Comparison of ENCODE assay signal across 1 cellular context in the genomic region with DNA sequence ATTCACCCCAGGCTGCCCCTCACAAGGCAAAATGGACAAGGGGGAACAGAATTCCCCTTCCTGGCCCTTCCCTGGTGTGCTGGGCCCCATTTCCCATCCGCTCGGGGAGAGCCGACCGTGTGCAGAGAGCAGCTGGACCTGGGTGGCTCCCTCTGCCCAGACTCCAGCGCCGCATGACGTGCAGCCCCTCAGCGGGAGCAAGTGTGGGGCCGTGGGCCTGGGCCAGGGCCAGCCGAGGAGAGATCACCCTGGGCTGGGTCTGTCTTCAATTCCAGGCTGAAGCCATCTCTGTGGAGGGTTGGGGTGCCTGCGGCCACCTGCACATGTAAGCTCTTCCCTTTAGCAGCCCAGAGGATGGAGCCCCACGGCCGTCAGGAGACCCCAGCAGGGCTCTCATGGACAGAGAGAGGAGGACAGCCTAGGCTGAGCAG.
TF ChIP-seq lines count a peak whose summit lies in the region.

No MANE protein-coding gene starts in this region.

TF ChIP-seq in HepG2, 621 proteins besides CTCF, POLR2A, EP300 and RAD21 (continued from another document):
- TF ChIP-seq ZNF768 (CRISPR knock-in tag; IDR thresholded peaks at IDR 0.05) (peak; percentile 16; the same call in 1 of the 2 replicates), ZNF598 (CRISPR knock-in tag; IDR thresholded peaks at IDR 0.05; ENCODE audit: borderline replicate concordance) (no peak), PHF21A (CRISPR knock-in tag; IDR thresholded peaks at IDR 0.05) (no peak), SMC3 (IDR thresholded peaks at IDR 0.05; ENCODE audit: low read length) (no peak), SOX5 (CRISPR knock-in tag; IDR thresholded peaks at IDR 0.05; ENCODE audit: borderline replicate concordance) (no peak), ATF7 (IDR thresholded peaks at IDR 0.05) (no peak), ATF7 (CRISPR knock-in tag; IDR thresholded peaks at IDR 0.05) (no peak), FOXO1 (CRISPR knock-in tag; IDR thresholded peaks at IDR 0.05) (no peak), PHF5A (CRISPR knock-in tag; IDR thresholded peaks at IDR 0.05; ENCODE audit: low read depth, unreplicated experiment) (no peak), SP1 (IDR thresholded peaks at IDR 0.05) (no peak), SP1 (CRISPR knock-in tag; IDR thresholded peaks at IDR 0.05) (no peak), ZBTB1 (CRISPR knock-in tag; IDR thresholded peaks at IDR 0.05; ENCODE audit: borderline replicate concordance) (no peak), ZSCAN25 (CRISPR knock-in tag; IDR thresholded peaks at IDR 0.05) (no peak), NONO (IDR thresholded peaks at IDR 0.05) (no peak), NONO (CRISPR knock-in tag; conservative IDR thresholded peaks at IDR 0.05) (no peak), HMG20A (CRISPR knock-in tag; IDR thresholded peaks at IDR 0.05; ENCODE audit: borderline replicate concordance) (0 out of 2 replicates have a peak, but pooled peaks have one; percentile 11), HES4 (CRISPR knock-in tag; IDR thresholded peaks at IDR 0.05; ENCODE audit: borderline replicate concordance) (no peak), ZNF33A (CRISPR knock-in tag; IDR thresholded peaks at IDR 0.05; ENCODE audit: borderline replicate concordance) (no peak), DPF2 (CRISPR knock-in tag; IDR thresholded peaks at IDR 0.05; ENCODE audit: borderline replicate concordance, low read depth) (no peak), NR2C2 (CRISPR knock-in tag; IDR thresholded peaks at IDR 0.05; ENCODE audit: borderline replicate concordance) (no peak), PPARG (CRISPR knock-in tag; conservative IDR thresholded peaks at IDR 0.05) (no peak), GZF1 (CRISPR knock-in tag; IDR thresholded peaks at IDR 0.05) (no peak), ZNF44 (CRISPR knock-in tag; IDR thresholded peaks at IDR 0.05) (no peak), GFI1 (CRISPR knock-in tag; IDR thresholded peaks at IDR 0.05; ENCODE audit: borderline replicate concordance) (no peak)
- TF ChIP-seq, protein P1, sequence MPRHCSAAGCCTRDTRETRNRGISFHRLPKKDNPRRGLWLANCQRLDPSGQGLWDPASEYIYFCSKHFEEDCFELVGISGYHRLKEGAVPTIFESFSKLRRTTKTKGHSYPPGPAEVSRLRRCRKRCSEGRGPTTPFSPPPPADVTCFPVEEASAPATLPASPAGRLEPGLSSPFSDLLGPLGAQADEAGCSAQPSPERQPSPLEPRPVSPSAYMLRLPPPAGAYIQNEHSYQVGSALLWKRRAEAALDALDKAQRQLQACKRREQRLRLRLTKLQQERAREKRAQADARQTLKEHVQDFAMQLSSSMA (CRISPR knock-in tag; IDR thresholded peaks at IDR 0.05) = no peak
- TF ChIP-seq, protein P2, sequence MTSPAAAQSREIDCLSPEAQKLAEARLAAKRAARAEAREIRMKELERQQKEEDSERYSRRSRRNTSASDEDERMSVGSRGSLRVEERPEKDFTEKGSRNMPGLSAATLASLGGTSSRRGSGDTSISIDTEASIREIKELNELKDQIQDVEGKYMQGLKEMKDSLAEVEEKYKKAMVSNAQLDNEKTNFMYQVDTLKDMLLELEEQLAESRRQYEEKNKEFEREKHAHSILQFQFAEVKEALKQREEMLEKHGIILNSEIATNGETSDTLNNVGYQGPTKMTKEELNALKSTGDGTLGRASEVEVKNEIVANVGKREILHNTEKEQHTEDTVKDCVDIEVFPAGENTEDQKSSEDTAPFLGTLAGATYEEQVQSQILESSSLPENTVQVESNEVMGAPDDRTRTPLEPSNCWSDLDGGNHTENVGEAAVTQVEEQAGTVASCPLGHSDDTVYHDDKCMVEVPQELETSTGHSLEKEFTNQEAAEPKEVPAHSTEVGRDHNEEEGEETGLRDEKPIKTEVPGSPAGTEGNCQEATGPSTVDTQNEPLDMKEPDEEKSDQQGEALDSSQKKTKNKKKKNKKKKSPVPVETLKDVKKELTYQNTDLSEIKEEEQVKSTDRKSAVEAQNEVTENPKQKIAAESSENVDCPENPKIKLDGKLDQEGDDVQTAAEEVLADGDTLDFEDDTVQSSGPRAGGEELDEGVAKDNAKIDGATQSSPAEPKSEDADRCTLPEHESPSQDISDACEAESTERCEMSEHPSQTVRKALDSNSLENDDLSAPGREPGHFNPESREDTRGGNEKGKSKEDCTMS (CRISPR knock-in tag; conservative IDR thresholded peaks at IDR 0.05) = no peak
- TF ChIP-seq, protein P3, sequence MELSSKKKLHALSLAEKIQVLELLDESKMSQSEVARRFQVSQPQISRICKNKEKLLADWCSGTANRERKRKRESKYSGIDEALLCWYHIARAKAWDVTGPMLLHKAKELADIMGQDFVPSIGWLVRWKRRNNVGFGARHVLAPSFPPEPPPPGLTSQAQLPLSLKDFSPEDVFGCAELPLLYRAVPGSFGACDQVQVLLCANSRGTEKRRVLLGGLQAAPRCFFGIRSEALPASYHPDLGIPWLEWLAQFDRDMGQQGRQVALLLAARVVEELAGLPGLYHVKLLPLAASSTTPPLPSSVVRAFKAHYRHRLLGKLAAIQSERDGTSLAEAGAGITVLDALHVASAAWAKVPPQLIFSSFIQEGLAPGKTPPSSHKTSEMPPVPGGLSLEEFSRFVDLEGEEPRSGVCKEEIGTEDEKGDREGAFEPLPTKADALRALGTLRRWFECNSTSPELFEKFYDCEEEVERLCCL (CRISPR knock-in tag; IDR thresholded peaks at IDR 0.05; ENCODE audit: borderline replicate concordance) = no peak
- TF ChIP-seq, protein P4, sequence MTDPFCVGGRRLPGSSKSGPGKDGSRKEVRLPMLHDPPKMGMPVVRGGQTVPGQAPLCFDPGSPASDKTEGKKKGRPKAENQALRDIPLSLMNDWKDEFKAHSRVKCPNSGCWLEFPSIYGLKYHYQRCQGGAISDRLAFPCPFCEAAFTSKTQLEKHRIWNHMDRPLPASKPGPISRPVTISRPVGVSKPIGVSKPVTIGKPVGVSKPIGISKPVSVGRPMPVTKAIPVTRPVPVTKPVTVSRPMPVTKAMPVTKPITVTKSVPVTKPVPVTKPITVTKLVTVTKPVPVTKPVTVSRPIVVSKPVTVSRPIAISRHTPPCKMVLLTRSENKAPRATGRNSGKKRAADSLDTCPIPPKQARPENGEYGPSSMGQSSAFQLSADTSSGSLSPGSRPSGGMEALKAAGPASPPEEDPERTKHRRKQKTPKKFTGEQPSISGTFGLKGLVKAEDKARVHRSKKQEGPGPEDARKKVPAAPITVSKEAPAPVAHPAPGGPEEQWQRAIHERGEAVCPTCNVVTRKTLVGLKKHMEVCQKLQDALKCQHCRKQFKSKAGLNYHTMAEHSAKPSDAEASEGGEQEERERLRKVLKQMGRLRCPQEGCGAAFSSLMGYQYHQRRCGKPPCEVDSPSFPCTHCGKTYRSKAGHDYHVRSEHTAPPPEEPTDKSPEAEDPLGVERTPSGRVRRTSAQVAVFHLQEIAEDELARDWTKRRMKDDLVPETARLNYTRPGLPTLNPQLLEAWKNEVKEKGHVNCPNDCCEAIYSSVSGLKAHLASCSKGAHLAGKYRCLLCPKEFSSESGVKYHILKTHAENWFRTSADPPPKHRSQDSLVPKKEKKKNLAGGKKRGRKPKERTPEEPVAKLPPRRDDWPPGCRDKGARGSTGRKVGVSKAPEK (CRISPR knock-in tag; IDR thresholded peaks at IDR 0.05; ENCODE audit: borderline replicate concordance) = no peak
- TF ChIP-seq, protein P5, sequence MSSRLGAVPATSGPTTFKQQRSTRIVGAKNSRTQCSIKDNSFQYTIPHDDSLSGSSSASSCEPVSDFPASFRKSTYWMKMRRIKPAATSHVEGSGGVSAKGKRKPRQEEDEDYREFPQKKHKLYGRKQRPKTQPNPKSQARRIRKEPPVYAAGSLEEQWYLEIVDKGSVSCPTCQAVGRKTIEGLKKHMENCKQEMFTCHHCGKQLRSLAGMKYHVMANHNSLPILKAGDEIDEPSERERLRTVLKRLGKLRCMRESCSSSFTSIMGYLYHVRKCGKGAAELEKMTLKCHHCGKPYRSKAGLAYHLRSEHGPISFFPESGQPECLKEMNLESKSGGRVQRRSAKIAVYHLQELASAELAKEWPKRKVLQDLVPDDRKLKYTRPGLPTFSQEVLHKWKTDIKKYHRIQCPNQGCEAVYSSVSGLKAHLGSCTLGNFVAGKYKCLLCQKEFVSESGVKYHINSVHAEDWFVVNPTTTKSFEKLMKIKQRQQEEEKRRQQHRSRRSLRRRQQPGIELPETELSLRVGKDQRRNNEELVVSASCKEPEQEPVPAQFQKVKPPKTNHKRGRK (CRISPR knock-in tag; IDR thresholded peaks at IDR 0.05) = no peak
- TF ChIP-seq, protein P6, sequence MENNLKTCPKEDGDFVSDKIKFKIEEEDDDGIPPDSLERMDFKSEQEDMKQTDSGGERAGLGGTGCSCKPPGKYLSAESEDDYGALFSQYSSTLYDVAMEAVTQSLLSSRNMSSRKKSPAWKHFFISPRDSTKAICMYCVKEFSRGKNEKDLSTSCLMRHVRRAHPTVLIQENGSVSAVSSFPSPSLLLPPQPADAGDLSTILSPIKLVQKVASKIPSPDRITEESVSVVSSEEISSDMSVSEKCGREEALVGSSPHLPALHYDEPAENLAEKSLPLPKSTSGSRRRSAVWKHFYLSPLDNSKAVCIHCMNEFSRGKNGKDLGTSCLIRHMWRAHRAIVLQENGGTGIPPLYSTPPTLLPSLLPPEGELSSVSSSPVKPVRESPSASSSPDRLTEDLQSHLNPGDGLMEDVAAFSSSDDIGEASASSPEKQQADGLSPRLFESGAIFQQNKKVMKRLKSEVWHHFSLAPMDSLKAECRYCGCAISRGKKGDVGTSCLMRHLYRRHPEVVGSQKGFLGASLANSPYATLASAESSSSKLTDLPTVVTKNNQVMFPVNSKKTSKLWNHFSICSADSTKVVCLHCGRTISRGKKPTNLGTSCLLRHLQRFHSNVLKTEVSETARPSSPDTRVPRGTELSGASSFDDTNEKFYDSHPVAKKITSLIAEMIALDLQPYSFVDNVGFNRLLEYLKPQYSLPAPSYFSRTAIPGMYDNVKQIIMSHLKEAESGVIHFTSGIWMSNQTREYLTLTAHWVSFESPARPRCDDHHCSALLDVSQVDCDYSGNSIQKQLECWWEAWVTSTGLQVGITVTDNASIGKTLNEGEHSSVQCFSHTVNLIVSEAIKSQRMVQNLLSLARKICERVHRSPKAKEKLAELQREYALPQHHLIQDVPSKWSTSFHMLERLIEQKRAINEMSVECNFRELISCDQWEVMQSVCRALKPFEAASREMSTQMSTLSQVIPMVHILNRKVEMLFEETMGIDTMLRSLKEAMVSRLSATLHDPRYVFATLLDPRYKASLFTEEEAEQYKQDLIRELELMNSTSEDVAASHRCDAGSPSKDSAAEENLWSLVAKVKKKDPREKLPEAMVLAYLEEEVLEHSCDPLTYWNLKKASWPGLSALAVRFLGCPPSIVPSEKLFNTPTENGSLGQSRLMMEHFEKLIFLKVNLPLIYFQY (CRISPR knock-in tag; IDR thresholded peaks at IDR 0.05; ENCODE audit: borderline replicate concordance) = no peak
- TF ChIP-seq, protein P7, sequence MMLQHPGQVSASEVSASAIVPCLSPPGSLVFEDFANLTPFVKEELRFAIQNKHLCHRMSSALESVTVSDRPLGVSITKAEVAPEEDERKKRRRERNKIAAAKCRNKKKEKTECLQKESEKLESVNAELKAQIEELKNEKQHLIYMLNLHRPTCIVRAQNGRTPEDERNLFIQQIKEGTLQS (CRISPR knock-in tag; IDR thresholded peaks at IDR 0.05) = no peak
